Comparison of ENCODE assay signal across 1 cellular context in the genomic region with DNA sequence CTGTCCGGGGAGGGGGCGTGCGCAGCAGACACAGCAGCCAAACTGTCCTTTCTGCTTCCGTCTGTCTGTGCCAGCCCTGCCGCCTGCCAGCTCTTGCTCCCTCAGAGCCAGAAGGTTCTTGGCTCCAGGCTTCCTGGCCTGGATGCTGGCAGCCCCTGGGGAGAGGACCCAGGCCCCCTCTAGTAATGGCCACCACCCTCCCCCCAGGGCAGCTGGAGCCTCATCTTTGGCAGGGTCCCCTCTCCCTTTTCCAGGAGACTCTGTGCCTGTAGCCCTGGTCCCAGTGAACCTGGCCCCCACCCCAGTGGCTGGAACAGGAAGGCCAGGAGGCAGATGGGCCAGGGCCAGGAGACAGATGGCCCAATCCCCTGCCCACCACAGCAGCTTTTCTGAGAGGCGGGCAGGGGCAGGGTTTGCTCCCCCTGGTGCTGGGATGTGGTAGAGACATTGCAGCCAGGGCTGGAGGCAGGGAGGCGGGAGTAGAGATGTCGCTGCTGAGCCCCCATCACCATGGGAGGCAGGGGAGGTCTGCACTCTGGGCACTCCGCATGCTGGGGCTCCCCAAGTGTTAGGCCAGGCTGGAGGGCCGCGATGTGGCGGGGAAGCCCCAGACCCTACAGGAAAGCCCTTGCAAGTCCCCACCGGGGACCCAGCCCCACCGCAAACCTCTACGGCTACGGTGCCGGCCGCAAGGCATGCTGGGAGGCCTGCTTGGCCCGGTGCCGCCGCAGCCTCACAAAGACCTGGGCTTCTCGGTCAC.
A peak's percentile ranks its signal among the peaks of the same experiment; 100 is the strongest.
TF ChIP-seq lines count a peak whose summit lies in the region.

No MANE protein-coding gene starts in this region.

TF ChIP-seq in SK-N-SH, 30 proteins besides CTCF, POLR2A, EP300 and RAD21:
- TF ChIP-seq SMC3 (IDR thresholded peaks at IDR 0.05; ENCODE audit: low read depth, low read length) (peak; percentile 83), MXI1 (IDR thresholded peaks at IDR 0.05; ENCODE audit: low read depth, low read length) (peak; percentile 83; the same call in 1 of the 2 replicates), TAF1 (IDR thresholded peaks at IDR 0.05; ENCODE audit: borderline replicate concordance, low read depth, low read length) (no peak), CHD2 (IDR thresholded peaks at IDR 0.05; ENCODE audit: low read length, partially characterized antibody) (peak; percentile 57), TEAD4 (IDR thresholded peaks at IDR 0.05; ENCODE audit: borderline replicate concordance, insufficient read depth) (no peak), GATA2 (CRISPR knock-in tag; IDR thresholded peaks at IDR 0.05) (no peak), SIN3A (IDR thresholded peaks at IDR 0.05; ENCODE audit: borderline replicate concordance, low read depth, low read length) (peak; percentile 51; the same call in 1 of the 2 replicates), RCOR1 (IDR thresholded peaks at IDR 0.05; ENCODE audit: low read length) (peak; percentile 5; the same call in 1 of the 2 replicates), EZH2phosphoT487 (IDR thresholded peaks at IDR 0.05; ENCODE audit: borderline replicate concordance, low read depth) (no peak), RFX5 (IDR thresholded peaks at IDR 0.05; ENCODE audit: low read length) (no peak; the same call in 1 of the 2 replicates), POLR2AphosphoS5 (IDR thresholded peaks at IDR 0.05; ENCODE audit: low read depth, low read length) (peak; percentile 70), FOXM1 (IDR thresholded peaks at IDR 0.05; ENCODE audit: low read depth) (no peak), NFIC (IDR thresholded peaks at IDR 0.05; ENCODE audit: borderline replicate concordance) (peak; percentile 75)
- TF ChIP-seq, protein P1, sequence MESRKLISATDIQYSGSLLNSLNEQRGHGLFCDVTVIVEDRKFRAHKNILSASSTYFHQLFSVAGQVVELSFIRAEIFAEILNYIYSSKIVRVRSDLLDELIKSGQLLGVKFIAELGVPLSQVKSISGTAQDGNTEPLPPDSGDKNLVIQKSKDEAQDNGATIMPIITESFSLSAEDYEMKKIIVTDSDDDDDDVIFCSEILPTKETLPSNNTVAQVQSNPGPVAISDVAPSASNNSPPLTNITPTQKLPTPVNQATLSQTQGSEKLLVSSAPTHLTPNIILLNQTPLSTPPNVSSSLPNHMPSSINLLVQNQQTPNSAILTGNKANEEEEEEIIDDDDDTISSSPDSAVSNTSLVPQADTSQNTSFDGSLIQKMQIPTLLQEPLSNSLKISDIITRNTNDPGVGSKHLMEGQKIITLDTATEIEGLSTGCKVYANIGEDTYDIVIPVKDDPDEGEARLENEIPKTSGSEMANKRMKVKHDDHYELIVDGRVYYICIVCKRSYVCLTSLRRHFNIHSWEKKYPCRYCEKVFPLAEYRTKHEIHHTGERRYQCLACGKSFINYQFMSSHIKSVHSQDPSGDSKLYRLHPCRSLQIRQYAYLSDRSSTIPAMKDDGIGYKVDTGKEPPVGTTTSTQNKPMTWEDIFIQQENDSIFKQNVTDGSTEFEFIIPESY (IDR thresholded peaks at IDR 0.05; ENCODE audit: borderline replicate concordance, low read depth), result no peak
- TF ChIP-seq, protein P2, sequence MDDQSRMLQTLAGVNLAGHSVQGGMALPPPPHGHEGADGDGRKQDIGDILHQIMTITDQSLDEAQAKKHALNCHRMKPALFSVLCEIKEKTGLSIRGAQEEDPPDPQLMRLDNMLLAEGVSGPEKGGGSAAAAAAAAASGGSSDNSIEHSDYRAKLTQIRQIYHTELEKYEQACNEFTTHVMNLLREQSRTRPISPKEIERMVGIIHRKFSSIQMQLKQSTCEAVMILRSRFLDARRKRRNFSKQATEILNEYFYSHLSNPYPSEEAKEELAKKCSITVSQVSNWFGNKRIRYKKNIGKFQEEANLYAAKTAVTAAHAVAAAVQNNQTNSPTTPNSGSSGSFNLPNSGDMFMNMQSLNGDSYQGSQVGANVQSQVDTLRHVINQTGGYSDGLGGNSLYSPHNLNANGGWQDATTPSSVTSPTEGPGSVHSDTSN (IDR thresholded peaks at IDR 0.05), result no peak; the same call in 1 of the 2 replicates
- TF ChIP-seq, protein P3, sequence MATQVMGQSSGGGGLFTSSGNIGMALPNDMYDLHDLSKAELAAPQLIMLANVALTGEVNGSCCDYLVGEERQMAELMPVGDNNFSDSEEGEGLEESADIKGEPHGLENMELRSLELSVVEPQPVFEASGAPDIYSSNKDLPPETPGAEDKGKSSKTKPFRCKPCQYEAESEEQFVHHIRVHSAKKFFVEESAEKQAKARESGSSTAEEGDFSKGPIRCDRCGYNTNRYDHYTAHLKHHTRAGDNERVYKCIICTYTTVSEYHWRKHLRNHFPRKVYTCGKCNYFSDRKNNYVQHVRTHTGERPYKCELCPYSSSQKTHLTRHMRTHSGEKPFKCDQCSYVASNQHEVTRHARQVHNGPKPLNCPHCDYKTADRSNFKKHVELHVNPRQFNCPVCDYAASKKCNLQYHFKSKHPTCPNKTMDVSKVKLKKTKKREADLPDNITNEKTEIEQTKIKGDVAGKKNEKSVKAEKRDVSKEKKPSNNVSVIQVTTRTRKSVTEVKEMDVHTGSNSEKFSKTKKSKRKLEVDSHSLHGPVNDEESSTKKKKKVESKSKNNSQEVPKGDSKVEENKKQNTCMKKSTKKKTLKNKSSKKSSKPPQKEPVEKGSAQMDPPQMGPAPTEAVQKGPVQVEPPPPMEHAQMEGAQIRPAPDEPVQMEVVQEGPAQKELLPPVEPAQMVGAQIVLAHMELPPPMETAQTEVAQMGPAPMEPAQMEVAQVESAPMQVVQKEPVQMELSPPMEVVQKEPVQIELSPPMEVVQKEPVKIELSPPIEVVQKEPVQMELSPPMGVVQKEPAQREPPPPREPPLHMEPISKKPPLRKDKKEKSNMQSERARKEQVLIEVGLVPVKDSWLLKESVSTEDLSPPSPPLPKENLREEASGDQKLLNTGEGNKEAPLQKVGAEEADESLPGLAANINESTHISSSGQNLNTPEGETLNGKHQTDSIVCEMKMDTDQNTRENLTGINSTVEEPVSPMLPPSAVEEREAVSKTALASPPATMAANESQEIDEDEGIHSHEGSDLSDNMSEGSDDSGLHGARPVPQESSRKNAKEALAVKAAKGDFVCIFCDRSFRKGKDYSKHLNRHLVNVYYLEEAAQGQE (IDR thresholded peaks at IDR 0.05; ENCODE audit: low read depth, low read length), result peak; percentile 13; the same call in 1 of the 2 replicates
- TF ChIP-seq, protein P4, sequence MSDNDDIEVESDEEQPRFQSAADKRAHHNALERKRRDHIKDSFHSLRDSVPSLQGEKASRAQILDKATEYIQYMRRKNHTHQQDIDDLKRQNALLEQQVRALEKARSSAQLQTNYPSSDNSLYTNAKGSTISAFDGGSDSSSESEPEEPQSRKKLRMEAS (IDR thresholded peaks at IDR 0.05; ENCODE audit: low read depth), result peak; percentile 51; the same call in 1 of the 2 replicates
